8 cellular contexts compared by ENCODE assay signal in genomic region chr3:197516517-197516889, GRCh38. TPM values are rescaled to one million over a fixed set of nuclear protein-coding genes. Genes with fewer than 3 reads are reported as not detected.
DNase-seq lines count a peak whose midpoint lies in the region; ATAC-seq and TF ChIP-seq lines count a peak whose summit lies in the region.

No MANE protein-coding gene starts in this region.

- no peak for DNase-seq in CD8-positive, alpha-beta memory T cell
- DNase-seq in NCI-H2171 treated with DMSO at 0.1 percent for 48 hours (lab: John Stamatoyannopoulos, UW) (peak; percentile 85), astrocyte of the hippocampus (ENCODE audit: low read depth, low spot score) (peak; percentile 92), neural progenitor cell (ENCODE audit: low spot score) (no peak), ascending aorta (ENCODE audit: low spot score in 2 of 2) (no peak), SHP77 treated with DMSO at 0.1 percent for 48 hours (lab: John Stamatoyannopoulos, UW) (no peak), NCI-H2029 treated with DMSO at 0.1 percent for 48 hours (lab: John Stamatoyannopoulos, UW) (no peak)

- H3K4me1 Mint-ChIP-seq in CD8-positive, alpha-beta memory T cell, result peaks cover 11 to 24% (median 18%) of the 10 kb centered on the region in 3 donors
- H3K4me1 Mint-ChIP-seq in neural progenitor cell, result peaks cover 28% of the 10 kb centered on the region

- H3K27ac ChIP-seq in CD8-positive, alpha-beta memory T cell (ENCODE audit: low read depth, low read length), result no peak overlapping the region
- H3K27ac ChIP-seq in neural progenitor cell (no peak overlapping the region), ascending aorta (no peak overlapping the region)

- H3K4me3 ChIP-seq in CD8-positive, alpha-beta memory T cell (ENCODE audit: low read length), result no peak overlapping the region
- H3K4me3 ChIP-seq in neural progenitor cell (no peak overlapping the region), ascending aorta (no peak overlapping the region)

- peaks cover 0 to 4% (median 0%) of the 10 kb centered on the region in 5 donors for H3K9me3 Mint-ChIP-seq in CD8-positive, alpha-beta memory T cell
- H3K9me3 Mint-ChIP-seq in neural progenitor cell, result no peaks in the 10 kb centered on the region

- intact Hi-C loops in ascending aorta (cut with DNase I), result loop anchor here (10.0 kb wide), 1 partner anchor 292 kb away; no protein-coding TSS in a partner anchor

- ATAC-seq in GM21723 (IDR thresholded peaks at IDR 0.05; ENCODE audit: unreplicated experiment), result no peak

- no peak overlapping the region for H3K4me3 Mint-ChIP-seq in CD8-positive, alpha-beta memory T cell
- H3K4me3 Mint-ChIP-seq in neural progenitor cell, result no peak overlapping the region

- H4K20me1 ChIP-seq in neural progenitor cell (ENCODE audit: low read depth), result no peaks in the 10 kb centered on the region

- H3K36me3 ChIP-seq in CD8-positive, alpha-beta memory T cell (ENCODE audit: insufficient read depth, low read length), result peaks cover 5% of the 10 kb centered on the region
- H3K36me3 ChIP-seq in neural progenitor cell, result no peaks in the 10 kb centered on the region
- H3K36me3 ChIP-seq in ascending aorta, result no peaks in the 10 kb centered on the region

- no peak overlapping the region for H2AFZ ChIP-seq in neural progenitor cell (replicated peaks)

- H3K4me2 ChIP-seq in neural progenitor cell, result no peak overlapping the region

- H3F3A ChIP-seq in neural progenitor cell (ENCODE audit: low read depth), result peaks cover 14% of the 10 kb centered on the region

- H3K9ac ChIP-seq in neural progenitor cell, result no peak overlapping the region

- CTCF ChIA-PET in CD8-positive, alpha-beta memory T cell (lab: Charles Lee), result no interaction called here

- POLR2A ChIA-PET in CD8-positive, alpha-beta memory T cell (lab: Charles Lee), result no interaction called here

- no peaks in the 10 kb centered on the region for H3K9me3 ChIP-seq in CD8-positive, alpha-beta memory T cell (ENCODE audit: low read length)
- H3K9me3 ChIP-seq in neural progenitor cell (ENCODE audit: low read depth) (no peaks in the 10 kb centered on the region), ascending aorta (no peaks in the 10 kb centered on the region)

- H3K79me2 ChIP-seq in neural progenitor cell (ENCODE audit: low read depth), result no peaks in the 10 kb centered on the region

- no peaks in the 10 kb centered on the region for H3K27me3 ChIP-seq in CD8-positive, alpha-beta memory T cell (ENCODE audit: insufficient read depth, low read length, poor library complexity, severe bottlenecking)
- H3K27me3 ChIP-seq in neural progenitor cell, result no peaks in the 10 kb centered on the region
- no peaks in the 10 kb centered on the region for H3K27me3 ChIP-seq in ascending aorta

- H3K27me3 Mint-ChIP-seq in CD8-positive, alpha-beta memory T cell, result no peaks in the 10 kb centered on the region
- peaks cover 5% of the 10 kb centered on the region for H3K27me3 Mint-ChIP-seq in neural progenitor cell (ENCODE audit: insufficient read depth, low read depth)

- TF ChIP-seq CTCF in neural progenitor cell (IDR thresholded peaks at IDR 0.05) (no peak), ascending aorta (IDR thresholded peaks at IDR 0.05) (no peak)

- H3K36me3 Mint-ChIP-seq in CD8-positive, alpha-beta memory T cell, result peaks cover 8 to 54% (median 24%) of the 10 kb centered on the region in 3 donors
- H3K36me3 Mint-ChIP-seq in neural progenitor cell, result peaks cover 1% of the 10 kb centered on the region

- peaks cover 8% of the 10 kb centered on the region for H3K4me1 ChIP-seq in CD8-positive, alpha-beta memory T cell (ENCODE audit: insufficient read depth, low read length)
- H3K4me1 ChIP-seq in neural progenitor cell, result no peaks in the 10 kb centered on the region
- H3K4me1 ChIP-seq in ascending aorta, result no peaks in the 10 kb centered on the region

- H3K27ac Mint-ChIP-seq in CD8-positive, alpha-beta memory T cell, result peak overlapping the region; percentile 10 to 96 (median 80)
- H3K27ac Mint-ChIP-seq in neural progenitor cell, result peak overlapping the region; percentile 40

RNA-seq across cellular contexts. Expression of gene BDH1, which starts 39.3 kb away (rescaled TPM):
- 10 to 100 TPM; 59.3 to 64.6 TPM for total RNA-seq in CD8-positive, alpha-beta memory T cell
- 21.4 TPM for polyA plus RNA-seq in CD8-positive, alpha-beta memory T cell
- total RNA-seq in neural progenitor cell (ENCODE audit: low replicate concordance) (14.1 and 19.4 TPM in 2 replicates), ascending aorta (not detected)

Comparison
In these comparisons a context has a peak if more than half of its experiments do, and no peak if none do; other contexts are left out.
1. DNase-seq: peak in NCI-H2171 treated with DMSO at 0.1 percent for 48 hours (single experiment) and astrocyte of the hippocampus (single experiment); none in CD8-positive, alpha-beta memory T cell (0 of 5), neural progenitor cell (single experiment), ascending aorta (0 of 2), SHP77 treated with DMSO at 0.1 percent for 48 hours (single experiment) and NCI-H2029 treated with DMSO at 0.1 percent for 48 hours (single experiment).
2. RNA of gene BDH1, which starts 39.3 kb away (total RNA-seq): 59.3 to 64.6 TPM in CD8-positive, alpha-beta memory T cell and 14.1 to 19.4 TPM in neural progenitor cell; not detected in ascending aorta (single experiment); every median in the first group is over 10 times any median in the second.